Comparison of ENCODE assay signal across 25 cellular contexts in the genomic region with DNA sequence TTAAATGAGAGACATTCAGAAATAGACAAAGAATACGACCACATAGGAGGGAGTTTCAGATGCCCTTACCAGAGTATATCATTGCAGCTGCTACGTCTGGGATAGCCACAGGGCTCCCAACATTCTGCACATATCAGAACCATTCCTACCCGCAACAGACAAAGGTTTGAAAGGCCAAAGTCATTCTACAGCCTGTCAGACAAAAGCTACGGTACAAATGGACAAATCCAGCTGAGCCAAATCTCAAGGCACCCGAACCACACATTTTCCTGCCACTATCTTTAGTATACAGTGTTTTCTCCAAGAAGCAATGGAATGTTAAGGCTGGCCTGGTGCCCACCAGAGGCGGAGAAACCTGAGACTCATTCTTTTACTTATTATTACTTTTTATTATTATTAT. TPM values are rescaled to one million over a fixed set of nuclear protein-coding genes. Genes with fewer than 3 reads are reported as not detected.
DNase-seq lines count a peak whose midpoint lies in the region; ATAC-seq and TF ChIP-seq lines count a peak whose summit lies in the region.
"Had no signal": no experiment of that assay in that cellular context is flagged by ENCODE, and none has a peak within 500 bp of the region (broad histone marks: within the 10 kb centered on the region; RNA-seq: fewer than 3 reads in every experiment).

No MANE protein-coding gene starts in this region.

- H3K9me2 ChIP-seq in GM23338 (ENCODE audit: insufficient read depth): no peaks in the 10 kb centered on the region

- H3K4me2 ChIP-seq in GM23338: peak overlapping the region; percentile 2; the same call in 1 of the 2 replicates

- H3K79me2 ChIP-seq in GM23338 (replicated peaks; ENCODE audit: insufficient read depth): peaks cover 22% of the 10 kb centered on the region; the same call in 1 of the 2 replicates

- 52% methylated on average over 6 of the region's 6 CpGs for WGBS in esophagus muscularis mucosa

- TF ChIP-seq POLR2A in esophagus muscularis mucosa (IDR thresholded peaks at IDR 0.05; ENCODE audit: low read depth): no peak

- H3K4me3 Mint-ChIP-seq in GM23338: no peak overlapping the region
- H3K4me3 Mint-ChIP-seq in activated T-cell treated with anti-CD3 and anti-CD28 coated beads, Interleukin-2, amount 50 U/mL, for 4 hours: no peak overlapping the region
- H3K4me3 Mint-ChIP-seq: CD14-positive monocyte, memory B cell, nephron progenitor cell had no signal

- intact Hi-C loops in esophagus muscularis mucosa (cut with DNase I): no loop called here

- H3F3A ChIP-seq in GM23338 (replicated peaks; ENCODE audit: low read depth): peaks cover 12% of the 10 kb centered on the region; the same call in 1 of the 2 replicates

- H4K20me1 ChIP-seq in GM23338 (replicated peaks; ENCODE audit: insufficient read depth): no peaks in the 10 kb centered on the region

- H3K4me3 ChIP-seq in GM23338 (no peak overlapping the region), fibroblast of pulmonary artery (replicated peaks; ENCODE audit: low read depth, low read length) (no peak overlapping the region), esophagus muscularis mucosa (no peak overlapping the region)
- H3K4me3 ChIP-seq: breast epithelium, Peyer's patch, SJSA1, skin epidermis had no signal

- peaks cover 89% of the 10 kb centered on the region for H3K36me3 Mint-ChIP-seq in GM23338 (ENCODE audit: low read depth)
- peaks cover 6 to 12% of the 10 kb centered on the region in 2 donors for H3K36me3 Mint-ChIP-seq in activated naive CD4-positive, alpha-beta T cell treated with anti-CD3 and anti-CD28 coated beads, Interleukin-2, amount 50 U/mL, for 72 hours
- peaks cover 48% of the 10 kb centered on the region for H3K36me3 Mint-ChIP-seq in activated T-cell treated with anti-CD3 and anti-CD28 coated beads, Interleukin-2, amount 50 U/mL, for 4 hours (ENCODE audit: insufficient read depth)

- H3K4me1 Mint-ChIP-seq in GM23338: peaks cover 32% of the 10 kb centered on the region
- H3K4me1 Mint-ChIP-seq in activated T-cell treated with anti-CD3 and anti-CD28 coated beads, Interleukin-2, amount 50 U/mL, for 4 hours (ENCODE audit: low read depth): no peaks in the 10 kb centered on the region
- H3K4me1 Mint-ChIP-seq: CD14-positive monocyte, memory B cell, nephron progenitor cell had no signal

- no peak for DNase-seq in GM23338 (ENCODE audit: low spot score)
- DNase-seq in amniotic epithelial cell (ENCODE audit: low read depth): peak; percentile 9
- DNase-seq in fibroblast of pulmonary artery (ENCODE audit: low read depth): peak; percentile 34
- DNase-seq in myocyte (ENCODE audit: low read depth): peak; percentile 68
- no peak for DNase-seq in esophagus muscularis mucosa (ENCODE audit: extremely low spot score)
- no peak for DNase-seq in germinal center (ENCODE audit: low spot score)
- no peak for DNase-seq in activated naive CD4-positive, alpha-beta T cell treated with anti-CD3 and anti-CD28 coated beads, Interleukin-2, amount 50 U/mL, for 72 hours (ENCODE audit: low spot score in 2 of 2)
- DNase-seq in activated T-cell treated with anti-CD3 and anti-CD28 coated beads, Interleukin-2, amount 50 U/mL, for 4 hours: no peak
- DNase-seq: activated CD8-positive, alpha-beta memory T cell treated with anti-CD3 and anti-CD28 coated beads, Interleukin-2, amount 50 U/mL, for 4 hours; foreskin melanocyte; NCI-H1436 treated with DMSO at 0.1 percent for 48 hours; NCI-H524; nephron progenitor cell; Peyer's patch; posterior cingulate gyrus; stimulated activated CD4-positive, alpha-beta T cell treated with anti-CD3 and anti-CD28 coated beads, Interleukin-1b, Interleukin-23, amount 100 ng/mL, for 48 hours; substantia nigra; T-helper 2 cell; WERI-Rb-1 had no signal

- H3K4me1 ChIP-seq in GM23338 (ENCODE audit: insufficient read depth) (peaks cover 25% of the 10 kb centered on the region), esophagus muscularis mucosa (peaks cover 4 to 14% (median 8%) of the 10 kb centered on the region in 4 donors)
- H3K4me1 ChIP-seq: breast epithelium, Peyer's patch, SJSA1 had no signal

- H3K27me3 Mint-ChIP-seq in GM23338 (ENCODE audit: insufficient read depth, low read depth, poor library complexity): peaks cover 7% of the 10 kb centered on the region
- H3K27me3 Mint-ChIP-seq in activated T-cell treated with anti-CD3 and anti-CD28 coated beads, Interleukin-2, amount 50 U/mL, for 4 hours (ENCODE audit: low read depth): no peaks in the 10 kb centered on the region
- H3K27me3 Mint-ChIP-seq: memory B cell had no signal

- TF ChIP-seq CTCF in GM23338 (conservative IDR thresholded peaks at IDR 0.05; ENCODE audit: low read depth in 2 of 2): no peak
- TF ChIP-seq CTCF in fibroblast of pulmonary artery (IDR thresholded peaks at IDR 0.05; ENCODE audit: low read length, missing control alignments): no peak
- TF ChIP-seq CTCF in esophagus muscularis mucosa (IDR thresholded peaks at IDR 0.05): no peak

- peak overlapping the region; percentile 91 for H3K27ac Mint-ChIP-seq in GM23338
- H3K27ac Mint-ChIP-seq in activated naive CD4-positive, alpha-beta T cell treated with anti-CD3 and anti-CD28 coated beads, Interleukin-2, amount 50 U/mL, for 72 hours: no peak overlapping the region
- H3K27ac Mint-ChIP-seq: activated T-helper 2 cell treated with anti-CD3 and anti-CD28 coated beads, Interferon-gamma antibody, Interleukin-2, Interleukin-4, amounts not matched to agents 10 μg/mL and 5 μg/mL and 100 μg/mL, durations not matched to agents 14 hours and 24 hours and 36 hours; memory B cell; nephron progenitor cell had no signal

- H3K9me3 Mint-ChIP-seq in GM23338: no peaks in the 10 kb centered on the region
- no peaks in the 10 kb centered on the region for H3K9me3 Mint-ChIP-seq in activated naive CD4-positive, alpha-beta T cell treated with anti-CD3 and anti-CD28 coated beads, Interleukin-2, amount 50 U/mL, for 72 hours
- no peaks in the 10 kb centered on the region for H3K9me3 Mint-ChIP-seq in activated T-cell treated with anti-CD3 and anti-CD28 coated beads, Interleukin-2, amount 50 U/mL, for 4 hours
- H3K9me3 Mint-ChIP-seq: activated T-helper 2 cell treated with anti-CD3 and anti-CD28 coated beads, Interferon-gamma antibody, Interleukin-2, Interleukin-4, amounts not matched to agents 10 μg/mL and 5 μg/mL and 100 μg/mL, durations not matched to agents 14 hours and 24 hours and 36 hours; CD14-positive monocyte; memory B cell; nephron progenitor cell had no signal

- H2AFZ ChIP-seq in GM23338: no peak overlapping the region

- H3K36me3 ChIP-seq in GM23338 (ENCODE audit: insufficient read depth) (peaks cover 68% of the 10 kb centered on the region), esophagus muscularis mucosa (peaks cover 35 to 94% (median 57%) of the 10 kb centered on the region in 4 donors)
- H3K36me3 ChIP-seq: breast epithelium had no signal

- TF ChIP-seq EP300 in esophagus muscularis mucosa (IDR thresholded peaks at IDR 0.05): no peak

- H3K27me3 ChIP-seq in GM23338 (ENCODE audit: insufficient read depth) (no peaks in the 10 kb centered on the region), esophagus muscularis mucosa (no peaks in the 10 kb centered on the region)
- H3K27me3 ChIP-seq: breast epithelium, Peyer's patch, SJSA1 had no signal

- no peaks in the 10 kb centered on the region for H3K9me3 ChIP-seq in esophagus muscularis mucosa
- H3K9me3 ChIP-seq: breast epithelium, Peyer's patch, SJSA1 had no signal

- H3K27ac ChIP-seq in GM23338 (ENCODE audit: low read depth) (peak overlapping the region; percentile 75), esophagus muscularis mucosa (replicated peaks in 1 of 4) (no peak overlapping the region)
- H3K27ac ChIP-seq: breast epithelium, Peyer's patch, SJSA1, skin epidermis, WERI-Rb-1 had no signal

- ATAC-seq in GM23338: peak; percentile 52
- no peak for ATAC-seq in activated naive CD4-positive, alpha-beta T cell treated with anti-CD3 and anti-CD28 coated beads, Interleukin-2, amount 50 U/mL, for 72 hours
- no peak for ATAC-seq in activated T-cell treated with anti-CD3 and anti-CD28 coated beads, Interleukin-2, amount 50 U/mL, for 4 hours

TF ChIP-seq in GM23338, 12 proteins besides CTCF, POLR2A, EP300 and RAD21 (continues in another document):
- TF ChIP-seq JUNB (IDR thresholded peaks at IDR 0.05; ENCODE audit: unreplicated experiment) (no peak), ZNF331 (CRISPR knock-in tag; IDR thresholded peaks at IDR 0.05; ENCODE audit: low read depth) (no peak)

RNA-seq across cellular contexts. Expression of gene LYRM2, which starts 30.5 kb away (rescaled TPM):
- 13.0 and 20.3 TPM in 2 replicates for total RNA-seq in GM23338 (2014; rRNA removed; shearing (Covaris generic))
- 48.9 and 67.3 TPM in 2 replicates for polyA plus RNA-seq in GM23338 (2016; fragmentation: Nextera tagmentation; extraction: Ambion mirVana)
- total RNA-seq in myocyte: 44.3 and 46.4 TPM in 2 replicates
- 19.5 TPM for polyA plus RNA-seq in myocyte (2012)
- total RNA-seq in esophagus muscularis mucosa: 10 to 100 TPM; 18.9 to 24.5 (median 19.9) TPM
- total RNA-seq in activated naive CD4-positive, alpha-beta T cell treated with anti-CD3 and anti-CD28 coated beads, Interleukin-2, amount 50 U/mL, for 72 hours: 10 to 100 TPM; 17.3 to 21.5 TPM
- total RNA-seq in activated T-cell treated with anti-CD3 and anti-CD28 coated beads, Interleukin-2, amount 50 U/mL, for 4 hours: 10 to 100 TPM; 29.1 to 32.8 (median 29.7) TPM

Comparison
In these comparisons a context has a peak if more than half of its experiments do, and no peak if none do; other contexts are left out.
1. DNase-seq: peak in amniotic epithelial cell (single experiment), fibroblast of pulmonary artery (single experiment) and myocyte (single experiment); none in GM23338 (single experiment), esophagus muscularis mucosa (single experiment), germinal center (single experiment), activated naive CD4-positive, alpha-beta T cell treated with anti-CD3 and anti-CD28 coated beads, Interleukin-2, amount 50 U/mL, for 72 hours (0 of 2) and activated T-cell treated with anti-CD3 and anti-CD28 coated beads, Interleukin-2, amount 50 U/mL, for 4 hours (single experiment).